ENCODE assay signal across 10 cellular contexts in genomic region chr7:75662579-75663301, GRCh38.
DNase-seq lines count a peak whose midpoint lies in the region; ATAC-seq lines count a peak whose summit lies in the region.
"Had no signal": no experiment of that assay in that cellular context is flagged by ENCODE, and none has a peak within 500 bp of the region (broad histone marks: within the 10 kb centered on the region; RNA-seq: fewer than 3 reads in every experiment).

No MANE protein-coding gene starts in this region.

- peaks cover 11 to 12% (median 12%) of the 10 kb centered on the region in 3 donors for H3K4me1 Mint-ChIP-seq in IgD-negative memory B cell

- peaks cover 4% of the 10 kb centered on the region for H3K36me3 Mint-ChIP-seq in IgD-negative memory B cell

- H3K9me3 Mint-ChIP-seq in IgD-negative memory B cell = no peaks in the 10 kb centered on the region

- peak overlapping the region; percentile 13 to 83 (median 71) for H3K27ac Mint-ChIP-seq in IgD-negative memory B cell

- no peak for DNase-seq in activated CD4-positive, CD25-positive, alpha-beta regulatory T cell treated with anti-CD3 and anti-CD28 coated beads, Interleukin-2, amount 50 U/mL, for 72 hours
- no peak for DNase-seq in substantia nigra (lab: John Stamatoyannopoulos, UW)
- DNase-seq in iPS-NIHi11 (ENCODE audit: low spot score) = no peak
- DNase-seq in SIG-M5 (lab: John Stamatoyannopoulos, UW) = no peak
- DNase-seq in H4 (ENCODE audit: low spot score) = no peak
- DNase-seq: NCI-H2081 treated with DMSO at 0.1 percent for 48 hours had no signal

- no peaks in the 10 kb centered on the region for H3K27me3 Mint-ChIP-seq in IgD-negative memory B cell

- ATAC-seq in activated CD4-positive, CD25-positive, alpha-beta regulatory T cell treated with anti-CD3 and anti-CD28 coated beads, Interleukin-2, amount 50 U/mL, for 24 hours = peak; percentile 44 to 51
- peak; percentile 79 for ATAC-seq in HG02642 (IDR thresholded peaks at IDR 0.05; ENCODE audit: poor library complexity, unreplicated experiment)

- peak overlapping the region; percentile 69 for H3K27ac ChIP-seq in substantia nigra (ENCODE audit: low read depth, low read length, poor library complexity, severe bottlenecking)
- H3K27ac ChIP-seq: 22Rv1 had no signal

- H3K4me3 Mint-ChIP-seq in IgD-negative memory B cell = peak overlapping the region; percentile 6 to 77 (median 57)
